Comparison of ENCODE assay signal across 18 cellular contexts in genomic region chr13:39311619-39312018, GRCh38.
DNase-seq lines count a peak whose midpoint lies in the region; ATAC-seq and TF ChIP-seq lines count a peak whose summit lies in the region.
"Had no signal": no experiment of that assay in that cellular context is flagged by ENCODE, and none has a peak within 500 bp of the region (broad histone marks: within the 10 kb centered on the region; RNA-seq: fewer than 3 reads in every experiment).

No MANE protein-coding gene starts in this region.

- H3K4me1 ChIP-seq in adipocyte (ENCODE audit: control insufficient read depth, insufficient read depth, low read length) (peaks cover 12% of the 10 kb centered on the region), heart left ventricle (peaks cover 0 to 25% (median 12%) of the 10 kb centered on the region in 12 donors), prostate gland (replicated peaks) (no peaks in the 10 kb centered on the region)

- no peak for TF ChIP-seq CTCF in heart left ventricle (IDR thresholded peaks at IDR 0.05)
- no peak for TF ChIP-seq CTCF in prostate gland (IDR thresholded peaks at IDR 0.05)

- H3K4me3 ChIP-seq in adipocyte (ENCODE audit: low read length): no peak overlapping the region
- no peak overlapping the region for H3K4me3 ChIP-seq in heart left ventricle
- no peak overlapping the region for H3K4me3 ChIP-seq in prostate gland

- DNase-seq in EL (peak; percentile 35), adipocyte (ENCODE audit: low read depth) (peak; percentile 39), heart left ventricle (peak in 4 of 5 donors; percentile 24 to 49 (median 36)), prostate gland (ENCODE audit: low spot score) (peak; percentile 5)
- no peak for DNase-seq in activated naive CD4-positive, alpha-beta T cell treated with anti-CD3 and anti-CD28 coated beads, Interleukin-2, amount 50 U/mL, for 72 hours (ENCODE audit: low spot score in 2 of 2)
- DNase-seq: activated CD4-positive, alpha-beta T cell treated with anti-CD3 and anti-CD28 coated beads, Interleukin-2, amount 10 ng/mL, durations not matched to agents 24 days and 14 days; activated effector memory CD4-positive, alpha-beta T cell treated with anti-CD3 and anti-CD28 coated beads, Interleukin-2, amount 50 U/mL, for 16 hours; aorta; CD8-positive, alpha-beta memory T cell; Karpas-422; kidney; mesendoderm; NCI-H1417; SHP77; T-cell had no signal

- ATAC-seq in heart left ventricle: peak; percentile 81 to 93 (median 88)
- no peak for ATAC-seq in HG03521 (IDR thresholded peaks at IDR 0.05; ENCODE audit: unreplicated experiment)
- ATAC-seq in GM21381 (IDR thresholded peaks at IDR 0.05; ENCODE audit: unreplicated experiment): no peak
- ATAC-seq in activated naive CD4-positive, alpha-beta T cell treated with anti-CD3 and anti-CD28 coated beads, Interleukin-2, amount 50 U/mL, for 72 hours: no peak
- ATAC-seq: T-cell had no signal

- TF ChIP-seq POLR2A in heart left ventricle (IDR thresholded peaks at IDR 0.05): no peak
- TF ChIP-seq POLR2A in prostate gland (IDR thresholded peaks at IDR 0.05): no peak

- no peaks in the 10 kb centered on the region for H3K27me3 ChIP-seq in adipocyte (replicated peaks; ENCODE audit: control insufficient read depth, insufficient read depth, low read length)
- H3K27me3 ChIP-seq in heart left ventricle: no peaks in the 10 kb centered on the region
- H3K27me3 ChIP-seq in prostate gland (replicated peaks; ENCODE audit: insufficient read depth): no peaks in the 10 kb centered on the region

- 33 to 39% (median 35%) methylated on average over 4 of the region's 4 CpGs for WGBS in heart left ventricle, 4 donors
- 31% methylated on average over 4 of the region's 4 CpGs for WGBS in prostate gland

- H3K9me3 Mint-ChIP-seq in activated naive CD4-positive, alpha-beta T cell treated with anti-CD3 and anti-CD28 coated beads, Interleukin-2, amount 50 U/mL, for 72 hours: no peaks in the 10 kb centered on the region
- H3K9me3 Mint-ChIP-seq: activated CD4-positive, alpha-beta T cell treated with anti-CD3 and anti-CD28 coated beads, Interleukin-2, amount 10 ng/mL, durations not matched to agents 24 days and 14 days; nephron; T-cell had no signal

- H3K27ac Mint-ChIP-seq in activated naive CD4-positive, alpha-beta T cell treated with anti-CD3 and anti-CD28 coated beads, Interleukin-2, amount 50 U/mL, for 72 hours: no peak overlapping the region
- H3K27ac Mint-ChIP-seq: activated CD4-positive, alpha-beta T cell treated with anti-CD3 and anti-CD28 coated beads, Interleukin-2, amount 10 ng/mL, durations not matched to agents 24 days and 14 days; CD8-positive, alpha-beta memory T cell; T-cell had no signal

- intact Hi-C loops in heart left ventricle (cut with DNase I): loop anchor here in 2 of 10 donors (5.0 kb wide), 2 partner anchors 34 to 41 kb away; no protein-coding TSS in a partner anchor
- intact Hi-C loops in prostate gland (cut with DNase I): no loop called here

- H3K27ac ChIP-seq in heart left ventricle (peak overlapping the region in 2 of 12 donors; percentile 12 to 30), prostate gland (no peak overlapping the region)

- no peak overlapping the region for H3K9ac ChIP-seq in adipocyte (ENCODE audit: low read length)

- H3K9me3 ChIP-seq in adipocyte (ENCODE audit: control insufficient read depth, low read length): no peaks in the 10 kb centered on the region
- H3K9me3 ChIP-seq in heart left ventricle: no peaks in the 10 kb centered on the region
- no peaks in the 10 kb centered on the region for H3K9me3 ChIP-seq in prostate gland

- H3K36me3 Mint-ChIP-seq in activated naive CD4-positive, alpha-beta T cell treated with anti-CD3 and anti-CD28 coated beads, Interleukin-2, amount 50 U/mL, for 72 hours: no peaks in the 10 kb centered on the region
- H3K36me3 Mint-ChIP-seq: CD8-positive, alpha-beta memory T cell; T-cell had no signal

- H3K36me3 ChIP-seq in adipocyte (ENCODE audit: control insufficient read depth, insufficient read depth, low read length, severe bottlenecking): no peaks in the 10 kb centered on the region
- H3K36me3 ChIP-seq in heart left ventricle: no peaks in the 10 kb centered on the region
- no peaks in the 10 kb centered on the region for H3K36me3 ChIP-seq in prostate gland

Comparison
In these comparisons a context has a peak if more than half of its experiments do, and no peak if none do; other contexts are left out.
1. DNase-seq: peak in EL (single experiment), adipocyte (single experiment), heart left ventricle (4 of 5) and prostate gland (single experiment); none in activated naive CD4-positive, alpha-beta T cell treated with anti-CD3 and anti-CD28 coated beads, Interleukin-2, amount 50 U/mL, for 72 hours (0 of 2).
2. ATAC-seq: peak in heart left ventricle (4 of 4); none in HG03521 (single experiment), GM21381 (single experiment) and activated naive CD4-positive, alpha-beta T cell treated with anti-CD3 and anti-CD28 coated beads, Interleukin-2, amount 50 U/mL, for 72 hours (0 of 2).